1 cellular context compared by ENCODE assay signal in the genomic region with DNA sequence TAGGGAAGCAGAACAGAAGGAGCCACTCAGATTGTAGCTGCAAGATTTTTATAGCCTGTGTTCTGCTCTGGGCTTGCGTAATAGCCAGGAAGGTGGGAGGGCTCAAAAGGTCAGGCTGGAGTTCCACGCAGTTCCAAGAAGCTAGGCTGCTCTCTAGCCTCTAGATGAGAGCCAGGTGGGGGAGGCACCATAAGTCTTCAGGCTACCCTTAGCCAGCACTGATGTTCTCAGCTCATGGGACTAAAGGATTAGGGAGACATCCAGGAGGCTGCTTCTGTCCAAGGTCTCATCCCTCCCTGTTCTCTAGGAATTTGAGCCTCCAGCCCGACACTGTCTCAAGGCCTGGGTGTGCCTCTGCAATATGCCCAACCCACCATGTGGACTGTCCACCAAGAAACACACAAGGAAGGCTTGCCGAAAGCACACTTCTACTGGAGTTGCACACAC.
TF ChIP-seq lines count a peak whose summit lies in the region.

No MANE protein-coding gene starts in this region.

TF ChIP-seq in IMR-90, 13 proteins besides CTCF, POLR2A, EP300 and RAD21:
- TF ChIP-seq CEBPB (IDR thresholded peaks at IDR 0.05; ENCODE audit: low read depth, low read length) (peak; percentile 91), USF2 (IDR thresholded peaks at IDR 0.05; ENCODE audit: low read depth, low read length) (no peak), RFX5 (IDR thresholded peaks at IDR 0.05; ENCODE audit: low read depth, low read length) (no peak), ELK1 (IDR thresholded peaks at IDR 0.05; ENCODE audit: borderline replicate concordance, low read depth, low read length) (no peak), MXI1 (IDR thresholded peaks at IDR 0.05; ENCODE audit: borderline replicate concordance, low read depth, low read length) (no peak)
